In genomic region chr11:72041364-72042058, GRCh38 we compare ENCODE assay signal across 8 cellular contexts. TPM values are rescaled to one million over a fixed set of nuclear protein-coding genes. Genes with fewer than 3 reads are reported as not detected.
DNase-seq lines count a peak whose midpoint lies in the region; ATAC-seq and TF ChIP-seq lines count a peak whose summit lies in the region.

No MANE protein-coding gene starts in this region.

- DNase-seq in Ammon's horn (ENCODE audit: low spot score) (peak; percentile 91), HAP-1 (ENCODE audit: low spot score in 2 of 2) (peak; percentile 72 to 82), NCI-H748 treated with DMSO at 0.1 percent for 48 hours (lab: John Stamatoyannopoulos, UW) (peak; percentile 47), esophagus muscularis mucosa (ENCODE audit: extremely low spot score) (peak; percentile 92), mucosa of descending colon (peak; percentile 77 to 79 (median 78))
- DNase-seq in activated T-cell treated with anti-CD3 and anti-CD28 coated beads, Interleukin-2, amount 50 U/mL, for 24 hours, result peak; percentile 69
- DNase-seq in stimulated activated naive CD8-positive, alpha-beta T cell treated with anti-CD3 and anti-CD28 coated beads, Interleukin-15, amount 100 ng/mL, for 72 hours, result peak; percentile 41 to 48

- H3K4me3 ChIP-seq in HAP-1, result peak overlapping the region; percentile 26
- peak overlapping the region; percentile 62 to 78 (median 66) for H3K4me3 ChIP-seq in esophagus muscularis mucosa
- peak overlapping the region; percentile 28 for H3K4me3 ChIP-seq in mucosa of descending colon

- WGBS in esophagus muscularis mucosa, result 0% methylated on average over 21 of the region's 22 CpGs

- no peak for TF ChIP-seq EP300 in esophagus muscularis mucosa (IDR thresholded peaks at IDR 0.05)

- no peaks in the 10 kb centered on the region for H3K27me3 Mint-ChIP-seq in activated T-cell treated with anti-CD3 and anti-CD28 coated beads, Interleukin-2, amount 50 U/mL, for 24 hours
- H3K27me3 Mint-ChIP-seq in stimulated activated naive CD8-positive, alpha-beta T cell treated with anti-CD3 and anti-CD28 coated beads, Interleukin-15, amount 100 ng/mL, for 72 hours, result no peaks in the 10 kb centered on the region

- in situ Hi-C loops in HAP-1 (cut with MboI; ENCODE audit: low sequenced_read_pairs), result no loop called here

- no peak overlapping the region for H3K27ac Mint-ChIP-seq in activated T-cell treated with anti-CD3 and anti-CD28 coated beads, Interleukin-2, amount 50 U/mL, for 24 hours
- H3K27ac Mint-ChIP-seq in stimulated activated naive CD8-positive, alpha-beta T cell treated with anti-CD3 and anti-CD28 coated beads, Interleukin-15, amount 100 ng/mL, for 72 hours, result no peak overlapping the region

- no peaks in the 10 kb centered on the region for H3K27me3 ChIP-seq in HAP-1 (ENCODE audit: low read depth)
- no peaks in the 10 kb centered on the region for H3K27me3 ChIP-seq in esophagus muscularis mucosa

- H3K4me1 Mint-ChIP-seq in activated T-cell treated with anti-CD3 and anti-CD28 coated beads, Interleukin-2, amount 50 U/mL, for 24 hours (ENCODE audit: low read depth), result peaks cover 37% of the 10 kb centered on the region
- H3K4me1 Mint-ChIP-seq in stimulated activated naive CD8-positive, alpha-beta T cell treated with anti-CD3 and anti-CD28 coated beads, Interleukin-15, amount 100 ng/mL, for 72 hours, result peaks cover 39% of the 10 kb centered on the region

- H3K36me3 ChIP-seq in HAP-1 (replicated peaks) (peaks cover 4% of the 10 kb centered on the region; the same call in 1 of the 2 replicates), esophagus muscularis mucosa (peaks cover 0 to under 1% (median 0%) of the 10 kb centered on the region in 4 donors), mucosa of descending colon (ENCODE audit: low read depth) (no peaks in the 10 kb centered on the region)

- H3K4me1 ChIP-seq in HAP-1, result peaks cover 36% of the 10 kb centered on the region
- H3K4me1 ChIP-seq in esophagus muscularis mucosa, result peaks cover 50 to 77% (median 70%) of the 10 kb centered on the region in 4 donors
- peaks cover 53% of the 10 kb centered on the region for H3K4me1 ChIP-seq in mucosa of descending colon (ENCODE audit: low read depth)

- no peaks in the 10 kb centered on the region for H3K9me3 Mint-ChIP-seq in activated T-cell treated with anti-CD3 and anti-CD28 coated beads, Interleukin-2, amount 50 U/mL, for 24 hours
- no peaks in the 10 kb centered on the region for H3K9me3 Mint-ChIP-seq in stimulated activated naive CD8-positive, alpha-beta T cell treated with anti-CD3 and anti-CD28 coated beads, Interleukin-15, amount 100 ng/mL, for 72 hours

- H3K9me3 ChIP-seq in HAP-1, result no peaks in the 10 kb centered on the region
- no peaks in the 10 kb centered on the region for H3K9me3 ChIP-seq in esophagus muscularis mucosa
- no peaks in the 10 kb centered on the region for H3K9me3 ChIP-seq in mucosa of descending colon

- intact Hi-C loops in esophagus muscularis mucosa (cut with DNase I), result no loop called here
- intact Hi-C loops in mucosa of descending colon (cut with DNase I, micrococcal nuclease), result no loop called here

- TF ChIP-seq POLR2A in esophagus muscularis mucosa (IDR thresholded peaks at IDR 0.05; ENCODE audit: low read depth), result no peak

- no peak overlapping the region for H3K4me3 Mint-ChIP-seq in activated T-cell treated with anti-CD3 and anti-CD28 coated beads, Interleukin-2, amount 50 U/mL, for 24 hours
- no peak overlapping the region for H3K4me3 Mint-ChIP-seq in stimulated activated naive CD8-positive, alpha-beta T cell treated with anti-CD3 and anti-CD28 coated beads, Interleukin-15, amount 100 ng/mL, for 72 hours

- peak; percentile 61 for ATAC-seq in mucosa of descending colon
- ATAC-seq in stimulated activated naive CD8-positive, alpha-beta T cell treated with anti-CD3 and anti-CD28 coated beads, Interleukin-15, amount 100 ng/mL, for 72 hours, result peak; percentile 65
- no peak for ATAC-seq in HG02610 (IDR thresholded peaks at IDR 0.05; ENCODE audit: unreplicated experiment)

- peak overlapping the region; percentile 95 to 97 (median 96) for H3K27ac ChIP-seq in esophagus muscularis mucosa (replicated peaks in 1 of 4)

- TF ChIP-seq CTCF in esophagus muscularis mucosa (IDR thresholded peaks at IDR 0.05) (peak in 1 of 3 experiments; percentile 4), mucosa of descending colon (IDR thresholded peaks at IDR 0.05) (no peak)

- H3K36me3 Mint-ChIP-seq in activated T-cell treated with anti-CD3 and anti-CD28 coated beads, Interleukin-2, amount 50 U/mL, for 24 hours (ENCODE audit: low read depth), result peaks cover 26% of the 10 kb centered on the region

RNA-seq across cellular contexts. Expression of gene NUMA1, which starts 38.8 kb away (rescaled TPM):
- total RNA-seq in esophagus muscularis mucosa (100 to 1,000 TPM; 214 to 328 (median 272) TPM), mucosa of descending colon (100 to 1,000 TPM; 173 to 301 (median 248) TPM)

RNA-seq across cellular contexts. Expression of gene LRRC51, which starts 39.1 kb away (rescaled TPM):
- 10 to 100 TPM in 1 of 4 donors, 1 to 10 TPM in 3; 9.1 to 10.0 (median 9.2) TPM for total RNA-seq in esophagus muscularis mucosa
- 1 to 10 TPM; 7.5 to 9.4 (median 9.4) TPM for total RNA-seq in mucosa of descending colon

RNA-seq across cellular contexts. Expression of gene IL18BP, which starts 42.8 kb away (rescaled TPM):
- total RNA-seq in esophagus muscularis mucosa (1 to 10 TPM; 2.7 to 9.4 (median 5.9) TPM), mucosa of descending colon (10 to 100 TPM in 2 of 3 donors, 1 to 10 TPM in 1; 7.6 to 14.5 (median 13.7) TPM)
